ENCODE assay signal across 8 cellular contexts in genomic region chr17:6455321-6455705, GRCh38. TPM values are rescaled to one million over a fixed set of nuclear protein-coding genes. Genes with fewer than 3 reads are reported as not detected.
DNase-seq lines count a peak whose midpoint lies in the region; ATAC-seq and TF ChIP-seq lines count a peak whose summit lies in the region.

No MANE protein-coding gene starts in this region.

- no peaks in the 10 kb centered on the region for H3K27me3 Mint-ChIP-seq in activated T-cell treated with anti-CD3 and anti-CD28 coated beads, Interleukin-2, amount 50 U/mL, for 24 hours

- H3K27ac ChIP-seq in HUES64 (ENCODE audit: low read depth, low read length) = no peak overlapping the region
- no peak overlapping the region for H3K27ac ChIP-seq in right atrium auricular region

- TF ChIP-seq CTCF in right atrium auricular region (IDR thresholded peaks at IDR 0.05) = no peak

- H3K36me3 Mint-ChIP-seq in activated T-cell treated with anti-CD3 and anti-CD28 coated beads, Interleukin-2, amount 50 U/mL, for 24 hours (ENCODE audit: low read depth) = no peaks in the 10 kb centered on the region

- H3K9me3 Mint-ChIP-seq in activated T-cell treated with anti-CD3 and anti-CD28 coated beads, Interleukin-2, amount 50 U/mL, for 24 hours = no peaks in the 10 kb centered on the region

- H3K4me1 ChIP-seq in HUES64 (ENCODE audit: insufficient read depth, low read length) = peaks cover 29% of the 10 kb centered on the region
- peaks cover 0 to 9% of the 10 kb centered on the region in 2 donors for H3K4me1 ChIP-seq in right atrium auricular region

- no peaks in the 10 kb centered on the region for H3K9me3 ChIP-seq in HUES64 (ENCODE audit: insufficient read depth, low read depth, low read length)
- H3K9me3 ChIP-seq in right atrium auricular region = no peaks in the 10 kb centered on the region

- H3K27me3 ChIP-seq in HUES64 (ENCODE audit: insufficient read depth, low read length) = peaks cover 4% of the 10 kb centered on the region; the same call in 1 of the 2 replicates
- peaks cover 0 to 11% of the 10 kb centered on the region in 2 donors for H3K27me3 ChIP-seq in right atrium auricular region

- ATAC-seq in GM19351 (IDR thresholded peaks at IDR 0.05; ENCODE audit: unreplicated experiment) = no peak

- H3K4me3 ChIP-seq in HUES64 (ENCODE audit: low read length) (peak overlapping the region; percentile 67), right atrium auricular region (peak overlapping the region; percentile 7 to 35)

- H3K9ac ChIP-seq in HUES64 (ENCODE audit: low read depth, low read length) = peak overlapping the region; percentile 81

- peaks cover 10% of the 10 kb centered on the region for H3K36me3 ChIP-seq in HUES64 (ENCODE audit: insufficient read depth, low read length)
- H3K36me3 ChIP-seq in right atrium auricular region = no peaks in the 10 kb centered on the region

- H3K4me3 Mint-ChIP-seq in activated T-cell treated with anti-CD3 and anti-CD28 coated beads, Interleukin-2, amount 50 U/mL, for 24 hours = no peak overlapping the region

- no peak overlapping the region for H3K27ac Mint-ChIP-seq in activated T-cell treated with anti-CD3 and anti-CD28 coated beads, Interleukin-2, amount 50 U/mL, for 24 hours

- H3K4me1 Mint-ChIP-seq in activated T-cell treated with anti-CD3 and anti-CD28 coated beads, Interleukin-2, amount 50 U/mL, for 24 hours (ENCODE audit: low read depth) = peaks cover 12% of the 10 kb centered on the region

- WGBS in HUES64 = 1% methylated on average over 34 of the region's 35 CpGs

- DNase-seq in activated T-cell treated with anti-CD3 and anti-CD28 coated beads, Interleukin-2, amount 50 U/mL, for 24 hours = peak; percentile 68
- DNase-seq in right atrium auricular region (ENCODE audit: low spot score) = no peak
- peak; percentile 27 to 36 for DNase-seq in stimulated activated CD4-positive, alpha-beta T cell treated with anti-CD3 and anti-CD28 coated beads, Interleukin-4, amount 100 ng/mL, for 4 hours
- DNase-seq in COLO829 (ENCODE audit: low spot score) = no peak
- no peak for DNase-seq in NCI-H2081 treated with DMSO at 0.1 percent for 48 hours (lab: John Stamatoyannopoulos, UW)
- DNase-seq in HK-2 (ENCODE audit: unreplicated experiment) = no peak

RNA-seq across cellular contexts. Expression of gene PIMREG, which starts 11.1 kb away (rescaled TPM):
- polyA plus RNA-seq in HUES64 (2013, experiment 1 of 2) = 91.4 TPM
- 83.2 TPM for polyA plus RNA-seq in HUES64 (2013, experiment 2 of 2)
- total RNA-seq in right atrium auricular region = under 1 TPM in 1 of 2 donors, not detected in 1; 0.93 TPM

RNA-seq across cellular contexts. Expression of gene AIPL1, which starts 20.4 kb away (rescaled TPM):
- not detected for polyA plus RNA-seq in HUES64 (2013, experiment 1 of 2)
- not detected for polyA plus RNA-seq in HUES64 (2013, experiment 2 of 2)
- not detected for total RNA-seq in right atrium auricular region

Comparison
In these comparisons a context has a peak if more than half of its experiments do, and no peak if none do; other contexts are left out.
1. DNase-seq: peak in activated T-cell treated with anti-CD3 and anti-CD28 coated beads, Interleukin-2, amount 50 U/mL, for 24 hours (single experiment) and stimulated activated CD4-positive, alpha-beta T cell treated with anti-CD3 and anti-CD28 coated beads, Interleukin-4, amount 100 ng/mL, for 4 hours (2 of 2); none in right atrium auricular region (single experiment), COLO829 (single experiment), NCI-H2081 treated with DMSO at 0.1 percent for 48 hours (single experiment) and HK-2 (single experiment).